8 cellular contexts compared by ENCODE assay signal in genomic region chr15:90884719-90885431, GRCh38. TPM values are rescaled to one million over a fixed set of nuclear protein-coding genes. Genes with fewer than 3 reads are reported as not detected.
DNase-seq lines count a peak whose midpoint lies in the region; ATAC-seq, FAIRE-seq and TF ChIP-seq lines count a peak whose summit lies in the region.
"Had no signal": no experiment of that assay in that cellular context is flagged by ENCODE, and none has a peak within 500 bp of the region (broad histone marks: within the 10 kb centered on the region; RNA-seq: fewer than 3 reads in every experiment).

No MANE protein-coding gene starts in this region.

- H3K27me3 ChIP-seq in vagina = no peaks in the 10 kb centered on the region

- peaks cover 2% of the 10 kb centered on the region for H3K36me3 Mint-ChIP-seq in activated naive CD4-positive, alpha-beta T cell treated with anti-CD3 and anti-CD28 coated beads, Interleukin-2, amount 50 U/mL, for 24 hours

- H3K9me3 Mint-ChIP-seq in activated naive CD4-positive, alpha-beta T cell treated with anti-CD3 and anti-CD28 coated beads, Interleukin-2, amount 50 U/mL, for 24 hours = no peaks in the 10 kb centered on the region

- no peaks in the 10 kb centered on the region for H3K9me3 ChIP-seq in vagina

- H3K36me3 ChIP-seq in vagina = peaks cover 0 to 32% of the 10 kb centered on the region in 2 donors

- TF ChIP-seq POLR2A in vagina (IDR thresholded peaks at IDR 0.05) (no peak), GM12892 (IDR thresholded peaks at IDR 0.05; ENCODE audit: low read depth, low read length) (no peak)

- H3K27ac Mint-ChIP-seq in activated naive CD4-positive, alpha-beta T cell treated with anti-CD3 and anti-CD28 coated beads, Interleukin-2, amount 50 U/mL, for 24 hours = no peak overlapping the region

- H3K27ac ChIP-seq in vagina = peak overlapping the region; percentile 97

- no peak for DNase-seq in activated naive CD4-positive, alpha-beta T cell treated with Interleukin-2 at 50 U/mL for 16 hours
- DNase-seq in left colon (no peak), vagina (ENCODE audit: extremely low spot score in 2 of 2) (no peak), GM12892 (ENCODE audit: insufficient read length) (no peak), head of caudate nucleus (no peak)
- DNase-seq: NCI-H2081 had no signal

- peak overlapping the region; percentile 15 for H3K4me3 Mint-ChIP-seq in activated naive CD4-positive, alpha-beta T cell treated with anti-CD3 and anti-CD28 coated beads, Interleukin-2, amount 50 U/mL, for 24 hours

- peak overlapping the region; percentile 57 to 72 for H3K4me3 ChIP-seq in vagina

- ATAC-seq in left colon = peak; percentile 1

- TF ChIP-seq CTCF in vagina (IDR thresholded peaks at IDR 0.05) = no peak

- peaks cover 36% of the 10 kb centered on the region for H3K4me1 ChIP-seq in vagina

- intact Hi-C loops in left colon (cut with DNase I, micrococcal nuclease) = loop anchor here in 1 of 2 donors (5.0 kb wide), 1 partner anchor 238 kb away; no protein-coding TSS in a partner anchor
- intact Hi-C loops in vagina (cut with DNase I) = loop anchor here (2.0 to 10.0 kb wide), 2 partner anchors 170 to 236 kb away; partner anchors contain the start of gene BLM
- intact Hi-C loops in head of caudate nucleus (cut with DNase I) = loop anchor here (2.0 kb wide), 1 partner anchor 236 kb away; no protein-coding TSS in a partner anchor

- H3K4me1 Mint-ChIP-seq in activated naive CD4-positive, alpha-beta T cell treated with anti-CD3 and anti-CD28 coated beads, Interleukin-2, amount 50 U/mL, for 24 hours = peaks cover 12% of the 10 kb centered on the region

- H3K27me3 Mint-ChIP-seq in activated naive CD4-positive, alpha-beta T cell treated with anti-CD3 and anti-CD28 coated beads, Interleukin-2, amount 50 U/mL, for 24 hours = peaks cover 3% of the 10 kb centered on the region

- no peak for FAIRE-seq in GM12892 (lab: Jason Lieb, UNC)

RNA-seq across cellular contexts. Expression of gene FES, which starts 0.6 kb away (rescaled TPM):
- total RNA-seq in left colon = 1 to 10 TPM; 5.1 to 10.0 TPM
- 47.4 TPM for total RNA-seq in vagina
- 1.3 TPM for polyA plus RNA-seq in GM12892 (2012; ENCODE audit: missing spikeins)
- polyA plus RNA-seq: neural cell had no signal

RNA-seq across cellular contexts. Expression of gene FURIN, which starts 16.5 kb away (rescaled TPM):
- total RNA-seq in left colon (100 to 1,000 TPM in 1 of 2 donors, 10 to 100 TPM in 1; 74.0 to 101 TPM), vagina (47.6 TPM)
- polyA plus RNA-seq in GM12892 (2012; ENCODE audit: missing spikeins) = 12.6 TPM

RNA-seq across cellular contexts. Expression of gene MAN2A2, which starts 18.2 kb away (rescaled TPM):
- total RNA-seq in left colon = 10 to 100 TPM; 48.4 to 63.7 TPM
- 46.7 TPM for total RNA-seq in vagina
- polyA plus RNA-seq in GM12892 (2012; ENCODE audit: missing spikeins) = 35.7 TPM

RNA-seq across cellular contexts. Expression of gene HDDC3, which starts 47.5 kb away (rescaled TPM):
- total RNA-seq in left colon = 10 to 100 TPM; 17.3 to 17.5 TPM
- total RNA-seq in vagina = 7.9 TPM
- polyA plus RNA-seq in GM12892 (2012; ENCODE audit: missing spikeins) = 20.4 TPM

RNA-seq across cellular contexts. Expression of gene UNC45A, which starts 50.2 kb away (rescaled TPM):
- 10 to 100 TPM; 53.0 to 58.1 TPM for total RNA-seq in left colon
- 62.1 TPM for total RNA-seq in vagina
- 33.9 TPM for polyA plus RNA-seq in GM12892 (2012; ENCODE audit: missing spikeins)
